Comparison of ENCODE assay signal across 9 cellular contexts in genomic region chr1:64540265-64540791, GRCh38.
A peak's percentile ranks its signal among the peaks of the same experiment; 100 is the strongest.
DNase-seq lines count a peak whose midpoint lies in the region; ATAC-seq and TF ChIP-seq lines count a peak whose summit lies in the region.
"Had no signal": no experiment of that assay in that cellular context is flagged by ENCODE, and none has a peak within 500 bp of the region (broad histone marks: within the 10 kb centered on the region; RNA-seq: fewer than 3 reads in every experiment).

No MANE protein-coding gene starts in this region.

- no peaks in the 10 kb centered on the region for H3K9me3 Mint-ChIP-seq in nephron

- peak overlapping the region; percentile 92 to 94 (median 92) for H3K27ac Mint-ChIP-seq in nephron
- H3K27ac Mint-ChIP-seq: naive B cell had no signal

- H3K4me3 Mint-ChIP-seq in nephron: peak overlapping the region; percentile 4 to 58 (median 47)
- H3K4me3 Mint-ChIP-seq: naive B cell had no signal

- H3K27me3 Mint-ChIP-seq in nephron (ENCODE audit: low read depth): no peaks in the 10 kb centered on the region

- no peaks in the 10 kb centered on the region for H3K36me3 Mint-ChIP-seq in nephron (ENCODE audit: low read depth)
- H3K36me3 Mint-ChIP-seq: naive B cell had no signal

- H3K4me1 Mint-ChIP-seq in nephron: peaks cover 78% of the 10 kb centered on the region

- TF ChIP-seq CTCF in epithelial cell of esophagus (IDR thresholded peaks at IDR 0.05; ENCODE audit: insufficient read depth, low read depth, low read length, missing control alignments) (no peak), nephron (IDR thresholded peaks at IDR 0.05; ENCODE audit: unreplicated experiment in 3 of 3) (no peak)

- no peak for ATAC-seq in GM18520 (IDR thresholded peaks at IDR 0.05; ENCODE audit: unreplicated experiment)
- ATAC-seq in GM18502 (IDR thresholded peaks at IDR 0.05; ENCODE audit: poor library complexity, unreplicated experiment): no peak

- H3K4me3 ChIP-seq in epithelial cell of esophagus (ENCODE audit: low read length): no peak overlapping the region

- DNase-seq in AG20443 (ENCODE audit: low spot score) (peak; percentile 49), NCI-H2029 treated with DMSO at 0.1 percent for 48 hours (lab: John Stamatoyannopoulos, UW) (peak; percentile 94), epithelial cell of esophagus (ENCODE audit: low read depth) (peak; percentile 50), NCI-H2196 treated with DMSO at 0.1 percent for 48 hours (lab: John Stamatoyannopoulos, UW; ENCODE audit: unreplicated experiment) (no peak)
- no peak for DNase-seq in activated CD4-positive, CD25-positive, alpha-beta regulatory T cell (lab: John Stamatoyannopoulos, UW)
- DNase-seq: naive B cell had no signal

Comparison
In these comparisons a context has a peak if more than half of its experiments do, and no peak if none do; other contexts are left out.
1. DNase-seq: peak in AG20443 (single experiment), NCI-H2029 treated with DMSO at 0.1 percent for 48 hours (single experiment) and epithelial cell of esophagus (single experiment); none in NCI-H2196 treated with DMSO at 0.1 percent for 48 hours (single experiment) and activated CD4-positive, CD25-positive, alpha-beta regulatory T cell (0 of 4).